8 cellular contexts compared by ENCODE assay signal in the genomic region with DNA sequence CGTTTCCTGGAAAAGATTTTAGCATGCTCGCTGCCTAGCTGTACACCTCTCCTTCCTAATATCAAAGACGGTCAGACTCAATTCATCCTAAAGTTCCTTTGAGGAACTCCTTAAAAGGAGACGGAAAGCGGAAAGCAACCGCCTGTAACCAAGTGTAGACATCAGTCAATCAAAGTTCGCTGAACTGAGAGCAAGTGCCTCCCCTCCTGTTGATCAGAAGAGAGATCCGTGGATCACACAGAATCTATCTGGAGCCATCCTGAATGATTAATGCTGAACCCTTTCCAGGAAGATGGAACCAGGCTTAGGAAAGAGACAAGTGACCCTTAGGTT. TPM values are rescaled to one million over a fixed set of nuclear protein-coding genes. Genes with fewer than 3 reads are reported as not detected.
DNase-seq lines count a peak whose midpoint lies in the region; ATAC-seq, FAIRE-seq and TF ChIP-seq lines count a peak whose summit lies in the region.

No MANE protein-coding gene starts in this region.

- intact Hi-C loops in activated T-helper 2 cell treated with anti-CD3 and anti-CD28 coated beads, Interferon-gamma antibody, Interleukin-2, Interleukin-4, amounts not matched to agents 10 μg/mL and 5 μg/mL and 100 μg/mL, durations not matched to agents 14 hours and 24 hours and 36 hours (cut with micrococcal nuclease), result loop anchor here (1.0 to 2.0 kb wide), 3 partner anchors 15 to 80 kb away; a partner anchor contains a TSS
- intact Hi-C loops in heart right ventricle (cut with DNase I), result loop anchor here in 8 of 10 donors (1.0 to 10.0 kb wide), 14 partner anchors 39 to 271 kb away; a partner anchor contains a TSS

- H3K4me1 Mint-ChIP-seq in activated T-helper 2 cell treated with anti-CD3 and anti-CD28 coated beads, Interferon-gamma antibody, Interleukin-2, Interleukin-4, amounts not matched to agents 10 μg/mL and 5 μg/mL and 100 μg/mL, durations not matched to agents 14 hours and 24 hours and 36 hours (ENCODE audit: low read depth), result peaks cover 26% of the 10 kb centered on the region

- ATAC-seq in heart right ventricle, result peak; percentile 5 to 43 (median 22)

- H3K9me2 ChIP-seq in Karpas-422 (replicated peaks; ENCODE audit: insufficient read depth, low read length), result no peaks in the 10 kb centered on the region

- DNase-seq in AG10803 (ENCODE audit: low read depth) (no peak), GM19239 (ENCODE audit: insufficient read length, low spot score) (no peak), Karpas-422 (peak; percentile 74), heart right ventricle (no peak), frontal cortex (ENCODE audit: low spot score in 2 of 2) (no peak), DMS79 (lab: John Stamatoyannopoulos, UW) (no peak)
- DNase-seq in activated T-helper 2 cell treated with anti-CD3 and anti-CD28 coated beads, Interferon-gamma antibody, Interleukin-2, Interleukin-4, amounts not matched to agents 10 μg/mL and 5 μg/mL and 100 μg/mL, durations not matched to agents 14 hours and 24 hours and 36 hours (ENCODE audit: low spot score), result no peak

- H3K27ac ChIP-seq in Karpas-422 (ENCODE audit: low read length), result peak overlapping the region; percentile 82
- peak overlapping the region; percentile 40 to 98 (median 95) for H3K27ac ChIP-seq in heart right ventricle
- peak overlapping the region; percentile 97 for H3K27ac ChIP-seq in rectal smooth muscle tissue (ENCODE audit: low read depth, low read length)

- H3K36me3 ChIP-seq in Karpas-422 (ENCODE audit: insufficient read depth, low read length) (no peaks in the 10 kb centered on the region), heart right ventricle (peaks cover 0 to 6% (median 0%) of the 10 kb centered on the region in 9 donors), rectal smooth muscle tissue (ENCODE audit: control insufficient read depth, insufficient read depth, low read length) (no peaks in the 10 kb centered on the region)

- peaks cover 18% of the 10 kb centered on the region for H3K4me1 ChIP-seq in Karpas-422 (ENCODE audit: low read length)
- peaks cover 0 to 38% (median 13%) of the 10 kb centered on the region in 9 donors for H3K4me1 ChIP-seq in heart right ventricle
- peaks cover 9% of the 10 kb centered on the region for H3K4me1 ChIP-seq in rectal smooth muscle tissue (ENCODE audit: control insufficient read depth, insufficient read depth, low read length)

- H3K27me3 Mint-ChIP-seq in activated T-helper 2 cell treated with anti-CD3 and anti-CD28 coated beads, Interferon-gamma antibody, Interleukin-2, Interleukin-4, amounts not matched to agents 10 μg/mL and 5 μg/mL and 100 μg/mL, durations not matched to agents 14 hours and 24 hours and 36 hours (ENCODE audit: low read depth), result no peaks in the 10 kb centered on the region

- H4K20me1 ChIP-seq in Karpas-422 (ENCODE audit: insufficient read depth, low read depth, low read length), result no peaks in the 10 kb centered on the region

- H3K27ac Mint-ChIP-seq in activated T-helper 2 cell treated with anti-CD3 and anti-CD28 coated beads, Interferon-gamma antibody, Interleukin-2, Interleukin-4, amounts not matched to agents 10 μg/mL and 5 μg/mL and 100 μg/mL, durations not matched to agents 14 hours and 24 hours and 36 hours, result peak overlapping the region; percentile 91

- peak overlapping the region; percentile 99 for H2AFZ ChIP-seq in Karpas-422 (ENCODE audit: low read length)

- 0 to 2% methylated on average over 8 of the region's 8 CpGs for WGBS in heart right ventricle, 2 donors

- H3K9me3 ChIP-seq in Karpas-422 (ENCODE audit: low read length) (no peaks in the 10 kb centered on the region), heart right ventricle (no peaks in the 10 kb centered on the region)

- H3K27me3 ChIP-seq in Karpas-422 (ENCODE audit: low read length), result no peaks in the 10 kb centered on the region
- H3K27me3 ChIP-seq in heart right ventricle, result no peaks in the 10 kb centered on the region
- no peaks in the 10 kb centered on the region for H3K27me3 ChIP-seq in rectal smooth muscle tissue (ENCODE audit: control insufficient read depth, insufficient read depth, low read length)

- peaks cover 22% of the 10 kb centered on the region for H3K79me2 ChIP-seq in Karpas-422 (ENCODE audit: low read length)

- H3K9ac ChIP-seq in Karpas-422 (ENCODE audit: low read length) (peak overlapping the region; percentile 96), rectal smooth muscle tissue (ENCODE audit: low read length) (peak overlapping the region; percentile 92)

- FAIRE-seq in GM19239 (lab: Jason Lieb, UNC) (peak; percentile 91), frontal cortex (lab: Jason Lieb, UNC) (no peak)

- peak overlapping the region; percentile 97 for H3K4me3 Mint-ChIP-seq in activated T-helper 2 cell treated with anti-CD3 and anti-CD28 coated beads, Interferon-gamma antibody, Interleukin-2, Interleukin-4, amounts not matched to agents 10 μg/mL and 5 μg/mL and 100 μg/mL, durations not matched to agents 14 hours and 24 hours and 36 hours (ENCODE audit: low read depth)

- no peaks in the 10 kb centered on the region for H3K9me3 Mint-ChIP-seq in activated T-helper 2 cell treated with anti-CD3 and anti-CD28 coated beads, Interferon-gamma antibody, Interleukin-2, Interleukin-4, amounts not matched to agents 10 μg/mL and 5 μg/mL and 100 μg/mL, durations not matched to agents 14 hours and 24 hours and 36 hours

- TF ChIP-seq CTCF in AG10803 (conservative IDR thresholded peaks at IDR 0.05; ENCODE audit: low read length) (no peak), heart right ventricle (IDR thresholded peaks at IDR 0.05) (no peak)

- peaks cover 3% of the 10 kb centered on the region for H3K36me3 Mint-ChIP-seq in activated T-helper 2 cell treated with anti-CD3 and anti-CD28 coated beads, Interferon-gamma antibody, Interleukin-2, Interleukin-4, amounts not matched to agents 10 μg/mL and 5 μg/mL and 100 μg/mL, durations not matched to agents 14 hours and 24 hours and 36 hours (ENCODE audit: low read depth)

- H3K4me2 ChIP-seq in Karpas-422 (ENCODE audit: low read depth, low read length, poor library complexity, severe bottlenecking), result peak overlapping the region; percentile 83

- H3K4me3 ChIP-seq in AG10803 (ENCODE audit: low read length) (peak overlapping the region; percentile 96), Karpas-422 (ENCODE audit: low read length) (peak overlapping the region; percentile 96), heart right ventricle (peak overlapping the region; percentile 63 to 92 (median 75)), rectal smooth muscle tissue (ENCODE audit: low read length) (peak overlapping the region; percentile 93)

RNA-seq across cellular contexts. Expression of a gene that starts 0.5 kb away (rescaled TPM):
- 23.0 and 23.1 TPM in 2 replicates for total RNA-seq in Karpas-422 (2014; rRNA removed; shearing (Covaris generic); ENCODE audit: low replicate concordance)
- 32.7 and 33.6 TPM in 2 replicates for total RNA-seq in activated T-helper 2 cell treated with anti-CD3 and anti-CD28 coated beads, Interferon-gamma antibody, Interleukin-2, Interleukin-4, amounts not matched to agents 10 μg/mL and 5 μg/mL and 100 μg/mL, durations not matched to agents 14 hours and 24 hours and 36 hours
- total RNA-seq in heart right ventricle (10 to 100 TPM in 4 of 10 donors, 1 to 10 TPM in 6; 6.9 to 17.8 (median 8.6) TPM), frontal cortex (3.3 TPM)
- 10 to 100 TPM in 1 of 2 donors, 1 to 10 TPM in 1; 5.6 to 16.0 TPM for polyA plus RNA-seq in heart right ventricle

RNA-seq across cellular contexts. Expression of a gene that starts 22.2 kb away (rescaled TPM):
- total RNA-seq in Karpas-422 (2014; rRNA removed; shearing (Covaris generic); ENCODE audit: low replicate concordance), result not detected in 2 replicates
- 0.07 TPM in 1 of 2 replicates, not detected in the other for total RNA-seq in activated T-helper 2 cell treated with anti-CD3 and anti-CD28 coated beads, Interferon-gamma antibody, Interleukin-2, Interleukin-4, amounts not matched to agents 10 μg/mL and 5 μg/mL and 100 μg/mL, durations not matched to agents 14 hours and 24 hours and 36 hours
- 1 to 10 TPM in 2 of 10 donors, under 1 TPM in 8; 0.15 to 1.4 (median 0.40) TPM for total RNA-seq in heart right ventricle
- 1 to 10 TPM in 1 of 2 donors, under 1 TPM in 1; 0.13 to 1.2 TPM for polyA plus RNA-seq in heart right ventricle
- under 0.01 TPM for total RNA-seq in frontal cortex

RNA-seq across cellular contexts. Expression of a gene that starts 40.9 kb away (rescaled TPM):
- total RNA-seq in Karpas-422 (2014; rRNA removed; shearing (Covaris generic); ENCODE audit: low replicate concordance), result 63.0 and 84.1 TPM in 2 replicates
- 66.0 and 66.5 TPM in 2 replicates for total RNA-seq in activated T-helper 2 cell treated with anti-CD3 and anti-CD28 coated beads, Interferon-gamma antibody, Interleukin-2, Interleukin-4, amounts not matched to agents 10 μg/mL and 5 μg/mL and 100 μg/mL, durations not matched to agents 14 hours and 24 hours and 36 hours
- total RNA-seq in heart right ventricle (10 to 100 TPM; 17.6 to 25.3 (median 21.8) TPM), frontal cortex (36.3 TPM)
- polyA plus RNA-seq in heart right ventricle, result 10 to 100 TPM; 32.3 to 37.6 TPM

RNA-seq across cellular contexts. Expression of a gene that starts 41.3 kb away (rescaled TPM):
- 97.8 and 118 TPM in 2 replicates for total RNA-seq in Karpas-422 (2014; rRNA removed; shearing (Covaris generic); ENCODE audit: low replicate concordance)
- 217 and 228 TPM in 2 replicates for total RNA-seq in activated T-helper 2 cell treated with anti-CD3 and anti-CD28 coated beads, Interferon-gamma antibody, Interleukin-2, Interleukin-4, amounts not matched to agents 10 μg/mL and 5 μg/mL and 100 μg/mL, durations not matched to agents 14 hours and 24 hours and 36 hours
- 100 to 1,000 TPM in 1 of 10 donors, 10 to 100 TPM in 9; 57.1 to 103 (median 70.6) TPM for total RNA-seq in heart right ventricle
- polyA plus RNA-seq in heart right ventricle, result 10 to 100 TPM; 58.5 to 91.7 TPM
- 64.4 TPM for total RNA-seq in frontal cortex

RNA-seq across cellular contexts. Expression of a gene that starts 47.5 kb away (rescaled TPM):
- total RNA-seq in Karpas-422 (2014; rRNA removed; shearing (Covaris generic); ENCODE audit: low replicate concordance), result 29.4 and 45.2 TPM in 2 replicates
- 28.2 and 33.7 TPM in 2 replicates for total RNA-seq in activated T-helper 2 cell treated with anti-CD3 and anti-CD28 coated beads, Interferon-gamma antibody, Interleukin-2, Interleukin-4, amounts not matched to agents 10 μg/mL and 5 μg/mL and 100 μg/mL, durations not matched to agents 14 hours and 24 hours and 36 hours
- total RNA-seq in heart right ventricle, result 10 to 100 TPM; 15.5 to 25.3 (median 18.7) TPM
- 10 to 100 TPM; 18.7 to 31.9 TPM for polyA plus RNA-seq in heart right ventricle
- 33.8 TPM for total RNA-seq in frontal cortex
